8 cellular contexts compared by ENCODE assay signal in the genomic region with DNA sequence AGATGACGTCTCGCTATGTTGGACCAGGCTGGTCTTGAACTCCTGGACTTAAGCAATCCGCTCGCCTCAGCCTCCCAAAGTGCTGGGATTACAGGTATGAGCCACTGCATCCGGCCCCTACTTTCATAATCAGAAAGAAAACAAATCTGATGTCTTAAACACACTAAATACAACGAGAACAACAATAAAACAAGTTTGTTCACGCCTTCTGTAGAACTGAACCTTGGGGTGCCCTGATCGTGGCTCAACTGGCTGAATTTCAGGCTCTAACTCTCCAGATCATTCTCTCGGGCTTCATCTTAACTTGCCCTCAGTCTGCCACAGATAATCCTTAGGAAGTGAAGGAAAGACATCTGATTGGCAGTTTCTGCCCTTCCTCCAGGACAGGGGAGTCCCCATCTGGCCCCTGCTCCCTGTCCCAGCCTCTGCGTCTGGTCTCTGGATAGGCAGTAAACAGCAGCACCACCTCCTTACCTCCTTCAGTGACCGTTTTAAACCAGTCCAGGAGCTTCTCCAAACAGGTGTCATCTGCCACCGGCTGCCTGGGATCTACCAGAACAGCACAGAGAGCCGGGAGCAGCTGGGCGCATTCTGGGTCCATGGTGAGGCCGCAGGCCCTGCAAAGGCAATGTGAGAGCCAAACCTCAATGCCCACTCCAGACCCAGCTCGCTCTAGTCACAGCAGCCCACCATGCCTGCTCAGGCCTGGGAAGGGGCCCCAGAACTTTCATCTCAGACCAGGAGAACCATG. TPM values are rescaled to one million over a fixed set of nuclear protein-coding genes. Genes with fewer than 3 reads are reported as not detected.
DNase-seq lines count a peak whose midpoint lies in the region; ATAC-seq and TF ChIP-seq lines count a peak whose summit lies in the region.

No MANE protein-coding gene starts in this region.

- peaks cover 45% of the 10 kb centered on the region for H3K4me1 Mint-ChIP-seq in activated CD4-positive, alpha-beta T cell treated with anti-CD3 and anti-CD28 coated beads, Interleukin-2, amount 10 ng/mL, durations not matched to agents 7 days and 5 days
- H3K4me1 Mint-ChIP-seq in activated T-helper 1 cell treated with anti-CD3 and anti-CD28 coated beads, Interleukin-12 subunit alpha, Interleukin-12 subunit beta, Interleukin-2, Interleukin-4 antibody, amounts not matched to agents 30 ng/mL and 10 ng/mL and 1 ng/mL, durations not matched to agents 14 hours and 24 hours and 36 hours (ENCODE audit: low read depth): peaks cover 19% of the 10 kb centered on the region
- H3K4me1 Mint-ChIP-seq in immature natural killer cell: peaks cover 32 to 41% of the 10 kb centered on the region in 2 donors

- no peak for TF ChIP-seq CTCF in suprapubic skin (IDR thresholded peaks at IDR 0.05)

- WGBS in suprapubic skin: 47% methylated on average over 13 of the region's 16 CpGs

- peaks cover 41% of the 10 kb centered on the region for H3K4me1 ChIP-seq in suprapubic skin

- POLR2A ChIA-PET in activated CD4-positive, alpha-beta T cell treated with anti-CD3 and anti-CD28 coated beads, Interleukin-2, amount 10 ng/mL, durations not matched to agents 7 days and 5 days (lab: Charles Lee): no interaction called here

- TF ChIP-seq EP300 in suprapubic skin (IDR thresholded peaks at IDR 0.05): no peak

- TF ChIP-seq POLR2A in suprapubic skin (IDR thresholded peaks at IDR 0.05): no peak

- H3K9me3 Mint-ChIP-seq in activated CD4-positive, alpha-beta T cell treated with anti-CD3 and anti-CD28 coated beads, Interleukin-2, amount 10 ng/mL, durations not matched to agents 7 days and 5 days: no peaks in the 10 kb centered on the region
- no peaks in the 10 kb centered on the region for H3K9me3 Mint-ChIP-seq in activated T-helper 1 cell treated with anti-CD3 and anti-CD28 coated beads, Interleukin-12 subunit alpha, Interleukin-12 subunit beta, Interleukin-2, Interleukin-4 antibody, amounts not matched to agents 30 ng/mL and 10 ng/mL and 1 ng/mL, durations not matched to agents 14 hours and 24 hours and 36 hours
- H3K9me3 Mint-ChIP-seq in immature natural killer cell: no peaks in the 10 kb centered on the region

- peak overlapping the region; percentile 88 for H3K4me3 ChIP-seq in suprapubic skin

- H3K4me3 Mint-ChIP-seq in activated CD4-positive, alpha-beta T cell treated with anti-CD3 and anti-CD28 coated beads, Interleukin-2, amount 10 ng/mL, durations not matched to agents 7 days and 5 days: peak overlapping the region; percentile 89
- peak overlapping the region; percentile 91 for H3K4me3 Mint-ChIP-seq in activated T-helper 1 cell treated with anti-CD3 and anti-CD28 coated beads, Interleukin-12 subunit alpha, Interleukin-12 subunit beta, Interleukin-2, Interleukin-4 antibody, amounts not matched to agents 30 ng/mL and 10 ng/mL and 1 ng/mL, durations not matched to agents 14 hours and 24 hours and 36 hours
- peak overlapping the region; percentile 82 to 89 (median 84) for H3K4me3 Mint-ChIP-seq in immature natural killer cell

- CTCF ChIA-PET in activated CD4-positive, alpha-beta T cell treated with anti-CD3 and anti-CD28 coated beads, Interleukin-2, amount 10 ng/mL, durations not matched to agents 7 days and 5 days (lab: Charles Lee): interaction anchor here (0.7 to 1.5 kb wide), 3 partner anchors 9 to 196 kb away, joined by 3 to 5 read pairs (median 4); no protein-coding TSS in a partner anchor

- H3K36me3 ChIP-seq in suprapubic skin: peaks cover 7% of the 10 kb centered on the region

- DNase-seq in activated CD4-positive, alpha-beta T cell treated with anti-CD3 and anti-CD28 coated beads, Interleukin-2, amount 10 ng/mL, durations not matched to agents 7 days and 5 days: no peak
- DNase-seq in activated CD4-positive, alpha-beta T cell treated with anti-CD3 and anti-CD28 coated beads, Interleukin-2, amount 50 U/mL, for 1 hour: no peak
- no peak for DNase-seq in activated T-helper 1 cell treated with anti-CD3 and anti-CD28 coated beads, Interleukin-12 subunit alpha, Interleukin-12 subunit beta, Interleukin-2, Interleukin-4 antibody, amounts not matched to agents 30 ng/mL and 10 ng/mL and 1 ng/mL, durations not matched to agents 14 hours and 24 hours and 36 hours (ENCODE audit: low spot score)
- DNase-seq in immature natural killer cell (no peak), suprapubic skin (ENCODE audit: low spot score in 2 of 2) (peak in 1 of 2 donors; percentile 56), NCI-H1092 treated with DMSO at 0.1 percent for 48 hours (lab: John Stamatoyannopoulos, UW) (no peak)

- H3K36me3 Mint-ChIP-seq in activated CD4-positive, alpha-beta T cell treated with anti-CD3 and anti-CD28 coated beads, Interleukin-2, amount 10 ng/mL, durations not matched to agents 7 days and 5 days (ENCODE audit: low read depth): peaks cover 25% of the 10 kb centered on the region
- H3K36me3 Mint-ChIP-seq in activated T-helper 1 cell treated with anti-CD3 and anti-CD28 coated beads, Interleukin-12 subunit alpha, Interleukin-12 subunit beta, Interleukin-2, Interleukin-4 antibody, amounts not matched to agents 30 ng/mL and 10 ng/mL and 1 ng/mL, durations not matched to agents 14 hours and 24 hours and 36 hours (ENCODE audit: low read depth): peaks cover 24% of the 10 kb centered on the region
- H3K36me3 Mint-ChIP-seq in immature natural killer cell: peaks cover 0 to 14% (median 9%) of the 10 kb centered on the region in 3 donors

- H3K27me3 ChIP-seq in suprapubic skin: no peaks in the 10 kb centered on the region

- intact Hi-C loops in activated T-helper 1 cell treated with anti-CD3 and anti-CD28 coated beads, Interleukin-12 subunit alpha, Interleukin-12 subunit beta, Interleukin-2, Interleukin-4 antibody, amounts not matched to agents 30 ng/mL and 10 ng/mL and 1 ng/mL, durations not matched to agents 14 hours and 24 hours and 36 hours (cut with micrococcal nuclease): loop anchor here (2.0 to 10.0 kb wide), 3 partner anchors 77 to 979 kb away; a partner anchor contains a TSS

- ATAC-seq in GM18870 (IDR thresholded peaks at IDR 0.05; ENCODE audit: unreplicated experiment) (no peak), GM21381 (IDR thresholded peaks at IDR 0.05; ENCODE audit: unreplicated experiment) (no peak)

- no peaks in the 10 kb centered on the region for H3K27me3 Mint-ChIP-seq in activated CD4-positive, alpha-beta T cell treated with anti-CD3 and anti-CD28 coated beads, Interleukin-2, amount 10 ng/mL, durations not matched to agents 7 days and 5 days
- H3K27me3 Mint-ChIP-seq in activated T-helper 1 cell treated with anti-CD3 and anti-CD28 coated beads, Interleukin-12 subunit alpha, Interleukin-12 subunit beta, Interleukin-2, Interleukin-4 antibody, amounts not matched to agents 30 ng/mL and 10 ng/mL and 1 ng/mL, durations not matched to agents 14 hours and 24 hours and 36 hours (ENCODE audit: insufficient read depth): no peaks in the 10 kb centered on the region
- peaks cover 5 to 16% (median 12%) of the 10 kb centered on the region in 3 donors for H3K27me3 Mint-ChIP-seq in immature natural killer cell (ENCODE audit: low read depth in 3 of 3)

- H3K27ac Mint-ChIP-seq in activated CD4-positive, alpha-beta T cell treated with anti-CD3 and anti-CD28 coated beads, Interleukin-2, amount 10 ng/mL, durations not matched to agents 7 days and 5 days: peak overlapping the region; percentile 92
- H3K27ac Mint-ChIP-seq in activated T-helper 1 cell treated with anti-CD3 and anti-CD28 coated beads, Interleukin-12 subunit alpha, Interleukin-12 subunit beta, Interleukin-2, Interleukin-4 antibody, amounts not matched to agents 30 ng/mL and 10 ng/mL and 1 ng/mL, durations not matched to agents 14 hours and 24 hours and 36 hours: peak overlapping the region; percentile 86
- peak overlapping the region; percentile 66 to 89 (median 78) for H3K27ac Mint-ChIP-seq in immature natural killer cell

- no peak overlapping the region for H3K27ac ChIP-seq in suprapubic skin

- no peaks in the 10 kb centered on the region for H3K9me3 ChIP-seq in suprapubic skin

RNA-seq across cellular contexts. Expression of a gene that starts 1.3 kb away (rescaled TPM):
- 10 to 100 TPM; 40.0 to 43.9 TPM for total RNA-seq in activated CD4-positive, alpha-beta T cell treated with anti-CD3 and anti-CD28 coated beads, Interleukin-2, amount 10 ng/mL, durations not matched to agents 7 days and 5 days
- total RNA-seq in activated T-helper 1 cell treated with anti-CD3 and anti-CD28 coated beads, Interleukin-12 subunit alpha, Interleukin-12 subunit beta, Interleukin-2, Interleukin-4 antibody, amounts not matched to agents 30 ng/mL and 10 ng/mL and 1 ng/mL, durations not matched to agents 14 hours and 24 hours and 36 hours: 39.2 and 42.9 TPM in 2 replicates
- polyA plus RNA-seq in immature natural killer cell: 10 to 100 TPM; 15.0 to 42.4 (median 19.2) TPM
- 10 to 100 TPM; 51.5 to 79.3 (median 63.3) TPM for total RNA-seq in suprapubic skin

RNA-seq across cellular contexts. Expression of a gene that starts 4.8 kb away (rescaled TPM):
- 10 to 100 TPM; 13.8 to 15.5 TPM for total RNA-seq in activated CD4-positive, alpha-beta T cell treated with anti-CD3 and anti-CD28 coated beads, Interleukin-2, amount 10 ng/mL, durations not matched to agents 7 days and 5 days
- 10.5 and 11.1 TPM in 2 replicates for total RNA-seq in activated T-helper 1 cell treated with anti-CD3 and anti-CD28 coated beads, Interleukin-12 subunit alpha, Interleukin-12 subunit beta, Interleukin-2, Interleukin-4 antibody, amounts not matched to agents 30 ng/mL and 10 ng/mL and 1 ng/mL, durations not matched to agents 14 hours and 24 hours and 36 hours
- 1 to 10 TPM in 2 of 3 donors, not detected in 1; 1.9 to 4.2 TPM for polyA plus RNA-seq in immature natural killer cell
- 10 to 100 TPM; 10.1 to 18.8 (median 15.7) TPM for total RNA-seq in suprapubic skin

RNA-seq across cellular contexts. Expression of a gene that starts 34.4 kb away (rescaled TPM):
- 100 to 1,000 TPM in 1 of 2 experiments, 10 to 100 TPM in 1; 93.3 to 109 TPM for total RNA-seq in activated CD4-positive, alpha-beta T cell treated with anti-CD3 and anti-CD28 coated beads, Interleukin-2, amount 10 ng/mL, durations not matched to agents 7 days and 5 days
- 34.8 and 34.9 TPM in 2 replicates for total RNA-seq in activated T-helper 1 cell treated with anti-CD3 and anti-CD28 coated beads, Interleukin-12 subunit alpha, Interleukin-12 subunit beta, Interleukin-2, Interleukin-4 antibody, amounts not matched to agents 30 ng/mL and 10 ng/mL and 1 ng/mL, durations not matched to agents 14 hours and 24 hours and 36 hours
- polyA plus RNA-seq in immature natural killer cell: 1 to 10 TPM; 2.2 to 2.6 (median 2.3) TPM
- 100 to 1,000 TPM; 105 to 198 (median 150) TPM for total RNA-seq in suprapubic skin
